Comparison of ENCODE assay signal across 8 cellular contexts in genomic region chr13:113297370-113297871, GRCh38. TPM values are rescaled to one million over a fixed set of nuclear protein-coding genes. Genes with fewer than 3 reads are reported as not detected.
DNase-seq lines count a peak whose midpoint lies in the region; ATAC-seq and TF ChIP-seq lines count a peak whose summit lies in the region.

No MANE protein-coding gene starts in this region.

- H3K9ac ChIP-seq in ES-I3 (ENCODE audit: low read depth, low read length) = peak overlapping the region; percentile 70

- peaks cover 0 to 4% of the 10 kb centered on the region in 2 donors for H3K9me3 Mint-ChIP-seq in activated T-cell treated with anti-CD3 and anti-CD28 coated beads, Interleukin-2, amount 50 U/mL, for 72 hours

- in situ Hi-C loops in gastrocnemius medialis (cut with MboI; ENCODE audit: low sequenced_read_pairs in 4 of 4) = loop anchor here in 3 of 4 donors (10.0 to 25.0 kb wide), 3 partner anchors 83 to 157 kb away; partner anchors contain the start of gene ADPRHL1 (in 1 of the 3)

- peaks cover 2 to 8% of the 10 kb centered on the region in 2 donors for H3K36me3 Mint-ChIP-seq in activated T-cell treated with anti-CD3 and anti-CD28 coated beads, Interleukin-2, amount 50 U/mL, for 72 hours (ENCODE audit: insufficient read depth in 2 of 2)

- peaks cover 3% of the 10 kb centered on the region for H3K27me3 Mint-ChIP-seq in activated T-cell treated with anti-CD3 and anti-CD28 coated beads, Interleukin-2, amount 50 U/mL, for 72 hours (ENCODE audit: low read depth)

- H3K9me3 ChIP-seq in ES-I3 (ENCODE audit: control insufficient read depth, insufficient read depth, low read length) = no peaks in the 10 kb centered on the region
- H3K9me3 ChIP-seq in gastrocnemius medialis = no peaks in the 10 kb centered on the region

- H3K4me1 ChIP-seq in ES-I3 (ENCODE audit: insufficient read depth, low read length) (no peaks in the 10 kb centered on the region; the same call in 1 of the 2 replicates), gastrocnemius medialis (peaks cover 34 to 49% of the 10 kb centered on the region in 2 donors)

- peak overlapping the region; percentile 91 to 98 (median 94) for H3K27ac ChIP-seq in gastrocnemius medialis

- peak overlapping the region; percentile 99 for H3K27ac Mint-ChIP-seq in activated T-cell treated with anti-CD3 and anti-CD28 coated beads, Interleukin-2, amount 50 U/mL, for 72 hours

- ATAC-seq in GM21576 (IDR thresholded peaks at IDR 0.05; ENCODE audit: unreplicated experiment) = peak; percentile 25
- ATAC-seq in activated T-cell treated with anti-CD3 and anti-CD28 coated beads, Interleukin-2, amount 50 U/mL, for 72 hours (replicated peaks in 1 of 2) = peak; percentile 58 to 62
- peak; percentile 6 to 16 for ATAC-seq in gastrocnemius medialis

- TF ChIP-seq CTCF in fibroblast of villous mesenchyme (IDR thresholded peaks at IDR 0.05; ENCODE audit: insufficient read depth, low read depth, low read length) = no peak
- no peak for TF ChIP-seq CTCF in gastrocnemius medialis (IDR thresholded peaks at IDR 0.05 in 4 of 5, conservative IDR thresholded peaks at IDR 0.05 in 1 of 5)

- H3K27me3 ChIP-seq in gastrocnemius medialis = no peaks in the 10 kb centered on the region

- intact Hi-C loops in gastrocnemius medialis (cut with DNase I; ENCODE audit: low total_unique reads) = loop anchor here (1.0 to 10.0 kb wide), 5 partner anchors 81 to 193 kb away; partner anchors contain the start of genes ADPRHL1, DCUN1D2 and PROZ

- H3K4me3 Mint-ChIP-seq in activated T-cell treated with anti-CD3 and anti-CD28 coated beads, Interleukin-2, amount 50 U/mL, for 72 hours = peak overlapping the region; percentile 94 to 95

- H3K4me3 ChIP-seq in fibroblast of villous mesenchyme (ENCODE audit: low read depth, low read length) (peak overlapping the region; percentile 92), gastrocnemius medialis (peak overlapping the region; percentile 82 to 92 (median 88))

- peaks cover 37% of the 10 kb centered on the region for H3K4me1 Mint-ChIP-seq in activated T-cell treated with anti-CD3 and anti-CD28 coated beads, Interleukin-2, amount 50 U/mL, for 72 hours (ENCODE audit: low read depth)

- peaks cover 3% of the 10 kb centered on the region; the same call in 1 of the 2 replicates for H3K36me3 ChIP-seq in ES-I3 (ENCODE audit: insufficient read depth, low read length)
- no peaks in the 10 kb centered on the region for H3K36me3 ChIP-seq in gastrocnemius medialis

- no peak for TF ChIP-seq POLR2A in gastrocnemius medialis (IDR thresholded peaks at IDR 0.05)

- DNase-seq in M059J (ENCODE audit: low read depth) (peak; percentile 12), fibroblast of villous mesenchyme (ENCODE audit: low read depth) (peak; percentile 29), gastrocnemius medialis (no peak), epidermal melanocyte (ENCODE audit: insufficient read length, low spot score) (no peak), NCI-H2171 treated with DMSO at 0.1 percent for 48 hours (lab: John Stamatoyannopoulos, UW) (no peak)
- peak; percentile 60 to 66 for DNase-seq in activated T-cell treated with anti-CD3 and anti-CD28 coated beads, Interleukin-2, amount 50 U/mL, for 72 hours

RNA-seq across cellular contexts. Expression of gene LAMP1, which starts 0.4 kb away (rescaled TPM):
- total RNA-seq in M059J (2014; rRNA removed; shearing (Covaris generic)) = 167 and 230 TPM in 2 replicates
- 10 to 100 TPM; 55.4 to 66.8 TPM for total RNA-seq in activated T-cell treated with anti-CD3 and anti-CD28 coated beads, Interleukin-2, amount 50 U/mL, for 72 hours
- total RNA-seq in fibroblast of villous mesenchyme = 101 and 110 TPM in 2 replicates
- 10 to 100 TPM; 36.4 to 80.9 (median 66.9) TPM for total RNA-seq in gastrocnemius medialis

Comparison
In these comparisons a context has a peak if more than half of its experiments do, and no peak if none do; other contexts are left out.
1. DNase-seq: peak in M059J (single experiment), activated T-cell treated with anti-CD3 and anti-CD28 coated beads, Interleukin-2, amount 50 U/mL, for 72 hours (2 of 2) and fibroblast of villous mesenchyme (single experiment); none in gastrocnemius medialis (0 of 2), epidermal melanocyte (single experiment) and NCI-H2171 treated with DMSO at 0.1 percent for 48 hours (single experiment).
2. Peak in every context shown above with its lines, with median percentiles within 50 percentile points of each other: ATAC-seq.